ENCODE assay signal across 15 cellular contexts in genomic region chr20:2330090-2330695, GRCh38. TPM values are rescaled to one million over a fixed set of nuclear protein-coding genes. Genes with fewer than 3 reads are reported as not detected.
DNase-seq lines count a peak whose midpoint lies in the region; ATAC-seq and TF ChIP-seq lines count a peak whose summit lies in the region.
"Had no signal": no experiment of that assay in that cellular context is flagged by ENCODE, and none has a peak within 500 bp of the region (broad histone marks: within the 10 kb centered on the region; RNA-seq: fewer than 3 reads in every experiment).

No MANE protein-coding gene starts in this region.

- peak; percentile 73 to 79 for DNase-seq in HL-60 (ENCODE audit: low read depth in 1 of 2, low spot score in 1 of 2)
- peak; percentile 36 to 80 for DNase-seq in NCI-H187 (lab: John Stamatoyannopoulos, UW)
- DNase-seq in NOMO-1 treated with dmso at 0.1 percent for 144 hours (lab: John Stamatoyannopoulos, UW; ENCODE audit: unreplicated experiment) = peak; percentile 89
- no peak for DNase-seq in CD4-positive, alpha-beta memory T cell
- DNase-seq in SK-N-SH = no peak
- DNase-seq: activated naive CD4-positive, alpha-beta T cell; Karpas-422; mammary epithelial cell; NCI-H82 had no signal

- POLR2A ChIA-PET in CD4-positive, alpha-beta memory T cell (lab: Charles Lee; ENCODE audit: partially characterized antibody) = no interaction called here
- POLR2A ChIA-PET in SK-N-SH (lab: Yijun Ruan, JAX) = no interaction called here

- CTCF ChIA-PET in CD4-positive, alpha-beta memory T cell (lab: Charles Lee; ENCODE audit: partially characterized antibody) = no interaction called here
- CTCF ChIA-PET in SK-N-SH (lab: Yijun Ruan, JAX) = interaction anchor here (1.2 kb wide), 1 partner anchor 13 kb away, joined by 3 read pairs; no protein-coding TSS in a partner anchor

- no peak for TF ChIP-seq EP300 in SK-N-SH (IDR thresholded peaks at IDR 0.05; ENCODE audit: borderline replicate concordance in 1 of 2, low read depth in 1 of 2, low read length in 1 of 2)

- H3K36me3 Mint-ChIP-seq in CD4-positive, alpha-beta memory T cell = no peaks in the 10 kb centered on the region
- H3K36me3 Mint-ChIP-seq: brain, neural progenitor cell had no signal

- no peaks in the 10 kb centered on the region for H3F3A ChIP-seq in SK-N-SH (replicated peaks; ENCODE audit: insufficient read depth)

- H3K27me3 Mint-ChIP-seq in CD4-positive, alpha-beta memory T cell = peaks cover 10 to 15% of the 10 kb centered on the region in 2 donors

- H3K9me3 ChIP-seq in mucosa of rectum (ENCODE audit: control insufficient read depth in 2 of 2, low read length in 2 of 2) (no peaks in the 10 kb centered on the region), SK-N-SH (no peaks in the 10 kb centered on the region)
- no peaks in the 10 kb centered on the region for H3K9me3 ChIP-seq in CD4-positive, alpha-beta memory T cell (ENCODE audit: control insufficient read depth in 1 of 2, low read length in 2 of 2)

- TF ChIP-seq CTCF in HL-60 (IDR thresholded peaks at IDR 0.05; ENCODE audit: insufficient read depth, low read length) (no peak), SK-N-SH (IDR thresholded peaks at IDR 0.05) (no peak)

- H3K27ac ChIP-seq in HL-60 (replicated peaks) = peak overlapping the region; percentile 61
- peak overlapping the region; percentile 65 to 78 for H3K27ac ChIP-seq in mucosa of rectum (ENCODE audit: low read depth in 2 of 2, low read length in 2 of 2)
- no peak overlapping the region for H3K27ac ChIP-seq in CD4-positive, alpha-beta memory T cell (ENCODE audit: low read depth, low read length)
- H3K27ac ChIP-seq in SK-N-SH (ENCODE audit: low read depth in 2 of 2, low read length in 1 of 2) = no peak overlapping the region
- H3K27ac ChIP-seq: neural progenitor cell had no signal

- H3K9me2 ChIP-seq in SK-N-SH = no peaks in the 10 kb centered on the region

- H3K4me3 Mint-ChIP-seq in CD4-positive, alpha-beta memory T cell = no peak overlapping the region
- H3K4me3 Mint-ChIP-seq: brain; neural progenitor cell; stimulated activated naive CD8-positive, alpha-beta T cell treated with anti-CD3 and anti-CD28 coated beads, Interleukin-15, Interleukin-2, amounts not matched to agents 100 ng/mL and 50 ng/mL, for 24 hours had no signal

- no peak overlapping the region; the same call in 1 of the 2 replicates for H3K4me3 ChIP-seq in HL-60 (replicated peaks; ENCODE audit: insufficient read depth, low read length)
- no peak overlapping the region for H3K4me3 ChIP-seq in mucosa of rectum (ENCODE audit: low read length in 2 of 2)
- H3K4me3 ChIP-seq in CD4-positive, alpha-beta memory T cell (ENCODE audit: low read length in 2 of 2) = no peak overlapping the region
- H3K4me3 ChIP-seq in SK-N-SH (ENCODE audit: low read depth in 2 of 2, low read length in 1 of 2) = no peak overlapping the region
- H3K4me3 ChIP-seq: neural progenitor cell had no signal

- no peak overlapping the region for H3K4me2 ChIP-seq in SK-N-SH
- H3K4me2 ChIP-seq: neural progenitor cell had no signal

- H3K27ac Mint-ChIP-seq in CD4-positive, alpha-beta memory T cell = peak overlapping the region in 1 of 7 donors; percentile 51
- H3K27ac Mint-ChIP-seq: brain; neural progenitor cell; stimulated activated naive CD8-positive, alpha-beta T cell treated with anti-CD3 and anti-CD28 coated beads, Interleukin-15, Interleukin-2, amounts not matched to agents 100 ng/mL and 50 ng/mL, for 24 hours had no signal

- H3K4me1 ChIP-seq in mucosa of rectum (ENCODE audit: control insufficient read depth in 2 of 2, insufficient read depth in 2 of 2, low read length in 2 of 2) (peaks cover 3 to 24% of the 10 kb centered on the region in 2 donors), SK-N-SH (ENCODE audit: control insufficient read depth in 1 of 2, insufficient read depth in 2 of 2, low read depth in 1 of 2, low read length in 1 of 2) (no peaks in the 10 kb centered on the region)
- no peaks in the 10 kb centered on the region for H3K4me1 ChIP-seq in CD4-positive, alpha-beta memory T cell (ENCODE audit: insufficient read depth, low read length)
- H3K4me1 ChIP-seq: neural progenitor cell had no signal

- H3K36me3 ChIP-seq in mucosa of rectum (ENCODE audit: control insufficient read depth in 2 of 2, insufficient read depth in 2 of 2, low read length in 2 of 2) = no peaks in the 10 kb centered on the region
- no peaks in the 10 kb centered on the region for H3K36me3 ChIP-seq in CD4-positive, alpha-beta memory T cell (ENCODE audit: insufficient read depth, low read length)
- H3K36me3 ChIP-seq in SK-N-SH (replicated peaks in 1 of 2; ENCODE audit: control insufficient read depth in 1 of 2, insufficient read depth in 2 of 2, low read length in 1 of 2) = no peaks in the 10 kb centered on the region
- H3K36me3 ChIP-seq: neural progenitor cell had no signal

- peak overlapping the region in 1 of 2 donors; percentile 29 for H3K9ac ChIP-seq in mucosa of rectum (ENCODE audit: low read depth in 1 of 2, low read length in 2 of 2)
- no peak overlapping the region for H3K9ac ChIP-seq in SK-N-SH
- H3K9ac ChIP-seq: neural progenitor cell had no signal

- H2AFZ ChIP-seq in SK-N-SH (ENCODE audit: low read depth) = no peak overlapping the region
- H2AFZ ChIP-seq: neural progenitor cell had no signal

- whole genome bisulfite sequencing in SK-N-SH (ENCODE audit: low lambda C conversion rate) = 49% methylated on average over 3 of the region's 3 CpGs

- TF ChIP-seq RAD21 in SK-N-SH (IDR thresholded peaks at IDR 0.05; ENCODE audit: low read length) = no peak

- H3K4me1 Mint-ChIP-seq in CD4-positive, alpha-beta memory T cell = no peaks in the 10 kb centered on the region
- H3K4me1 Mint-ChIP-seq: brain had no signal

- H3K9me3 Mint-ChIP-seq in CD4-positive, alpha-beta memory T cell = no peaks in the 10 kb centered on the region
- H3K9me3 Mint-ChIP-seq: brain; neural progenitor cell; stimulated activated naive CD8-positive, alpha-beta T cell treated with anti-CD3 and anti-CD28 coated beads, Interleukin-15, Interleukin-2, amounts not matched to agents 100 ng/mL and 50 ng/mL, for 24 hours had no signal

- intact Hi-C loops in CD4-positive, alpha-beta memory T cell (cut with micrococcal nuclease) = no loop called here

- no peak for ATAC-seq in HG02642 (IDR thresholded peaks at IDR 0.05; ENCODE audit: poor library complexity, unreplicated experiment)
- ATAC-seq in GM18868 (IDR thresholded peaks at IDR 0.05; ENCODE audit: unreplicated experiment) = no peak

- H3K27me3 ChIP-seq in HL-60 (ENCODE audit: insufficient read depth, poor library complexity, severe bottlenecking) (no peaks in the 10 kb centered on the region), mucosa of rectum (ENCODE audit: control insufficient read depth in 2 of 2, insufficient read depth in 2 of 2, low read length in 2 of 2) (no peaks in the 10 kb centered on the region), SK-N-SH (ENCODE audit: insufficient read depth) (peaks cover 4% of the 10 kb centered on the region; the same call in 1 of the 2 replicates)
- H3K27me3 ChIP-seq in CD4-positive, alpha-beta memory T cell (ENCODE audit: insufficient read depth, low read length) = no peaks in the 10 kb centered on the region
- H3K27me3 ChIP-seq: neural progenitor cell had no signal

- no peaks in the 10 kb centered on the region for H3K79me2 ChIP-seq in SK-N-SH (ENCODE audit: insufficient read depth)

- H4K20me1 ChIP-seq in SK-N-SH (ENCODE audit: insufficient read depth) = no peaks in the 10 kb centered on the region

TF ChIP-seq in SK-N-SH, 30 proteins besides CTCF, POLR2A, EP300 and RAD21 (continues in another document):
- TF ChIP-seq USF2 (IDR thresholded peaks at IDR 0.05; ENCODE audit: borderline replicate concordance, low read depth, low read length) (no peak), GABPA (IDR thresholded peaks at IDR 0.05; ENCODE audit: low read depth) (no peak), TCF12 (IDR thresholded peaks at IDR 0.05) (no peak), NRF1 (IDR thresholded peaks at IDR 0.05; ENCODE audit: low read depth, low read length) (no peak), YY1 (IDR thresholded peaks at IDR 0.05; ENCODE audit: low read depth) (no peak), NFIC (IDR thresholded peaks at IDR 0.05; ENCODE audit: borderline replicate concordance) (no peak)

RNA-seq across cellular contexts. Expression of gene TGM3, which starts 34.4 kb away (rescaled TPM):
- not detected for total RNA-seq in CD4-positive, alpha-beta memory T cell
- not detected for polyA plus RNA-seq in CD4-positive, alpha-beta memory T cell
- not detected in 2 replicates for polyA plus RNA-seq in SK-N-SH (2012; rRNA removed)
- polyA plus RNA-seq in SK-N-SH (2012; cell fraction: cytosol; rRNA removed) = not detected in 2 replicates
- 0.02 TPM in 1 of 2 replicates, not detected in the other for polyA plus RNA-seq in SK-N-SH (2012; cell fraction: nucleus; rRNA removed)
- total RNA-seq: mammary epithelial cell had no signal
- polyA plus RNA-seq: mammary epithelial cell had no signal

RNA-seq across cellular contexts. Expression of gene TGM6, which starts 50.5 kb away (rescaled TPM):
- not detected for total RNA-seq in CD4-positive, alpha-beta memory T cell
- polyA plus RNA-seq in CD4-positive, alpha-beta memory T cell = not detected
- polyA plus RNA-seq in SK-N-SH (2012; rRNA removed) = not detected in 2 replicates
- polyA plus RNA-seq in SK-N-SH (2012; cell fraction: cytosol; rRNA removed) = not detected in 2 replicates
- polyA plus RNA-seq in SK-N-SH (2012; cell fraction: nucleus; rRNA removed) = not detected in 2 replicates
- total RNA-seq: mammary epithelial cell had no signal
- polyA plus RNA-seq: mammary epithelial cell had no signal

Comparison
In these comparisons a context has a peak if more than half of its experiments do, and no peak if none do; other contexts are left out.
1. DNase-seq: peak in HL-60 (2 of 2), NCI-H187 (2 of 2) and NOMO-1 treated with dmso at 0.1 percent for 144 hours (single experiment); none in CD4-positive, alpha-beta memory T cell (0 of 5) and SK-N-SH (single experiment).
2. H3K27ac ChIP-seq: peak in HL-60 (single experiment) and mucosa of rectum (2 of 2); none in CD4-positive, alpha-beta memory T cell (single experiment) and SK-N-SH (0 of 2).